Comparison of ENCODE assay signal across 16 cellular contexts in the genomic region with DNA sequence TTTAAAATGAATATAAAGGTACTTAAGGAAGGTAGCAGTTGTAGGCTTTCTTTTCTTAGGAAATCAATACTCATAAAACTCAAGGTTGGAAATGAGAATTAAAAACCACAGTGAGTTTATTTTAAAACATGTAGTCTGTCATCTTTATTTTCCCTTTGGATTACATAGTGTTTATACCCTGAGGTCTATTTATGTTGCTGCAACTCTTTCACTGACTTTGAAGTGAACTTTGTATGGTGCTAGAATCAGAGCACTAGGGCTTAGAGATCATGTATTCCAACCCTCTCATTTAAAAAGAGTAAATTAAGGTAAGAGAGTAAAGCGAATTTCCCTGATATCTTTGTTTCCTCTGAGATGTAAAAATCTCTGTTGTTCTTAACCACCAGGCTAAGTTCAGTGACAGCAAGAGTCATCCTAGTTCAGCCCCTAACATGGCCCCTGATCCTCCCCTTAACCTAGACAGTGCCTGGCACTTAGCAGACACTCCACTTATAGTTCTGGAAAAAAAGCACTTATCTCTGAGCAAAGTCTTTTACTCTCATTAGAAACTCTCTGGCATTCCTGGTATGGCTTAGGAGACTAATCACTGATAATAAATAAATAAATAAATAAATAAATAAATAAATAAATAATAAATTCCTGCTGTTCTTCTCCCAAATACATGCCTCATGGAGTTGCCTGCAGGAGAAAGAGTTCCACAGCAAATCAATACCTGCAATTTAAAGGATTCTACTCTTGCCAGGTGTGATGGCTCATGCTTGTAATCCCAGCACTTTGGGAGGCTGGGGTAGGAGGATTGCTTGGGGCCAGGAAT. TPM values are rescaled to one million over a fixed set of nuclear protein-coding genes. Genes with fewer than 3 reads are reported as not detected.
DNase-seq lines count a peak whose midpoint lies in the region; ATAC-seq and TF ChIP-seq lines count a peak whose summit lies in the region.
"Had no signal": no experiment of that assay in that cellular context is flagged by ENCODE, and none has a peak within 500 bp of the region (broad histone marks: within the 10 kb centered on the region; RNA-seq: fewer than 3 reads in every experiment).

No MANE protein-coding gene starts in this region.

- no peak for DNase-seq in activated T-cell treated with anti-CD3 and anti-CD28 coated beads, Interleukin-2, amount 50 U/mL, for 72 hours
- no peak for DNase-seq in activated T-cell treated with anti-CD3 and anti-CD28 coated beads for 4 hours
- DNase-seq in fibroblast of villous mesenchyme (ENCODE audit: low read depth): peak; percentile 30
- no peak for DNase-seq in progenitor cell of endocrine pancreas (ENCODE audit: low spot score, unreplicated experiment)
- no peak for DNase-seq in head of caudate nucleus
- DNase-seq in globus pallidus (ENCODE audit: low spot score): no peak
- DNase-seq: CD8-positive, alpha-beta memory T cell; GF-D8; NCI-H1417 treated with DMSO at 0.1 percent for 48 hours; NCI-H2029; NCI-H82 had no signal

- no peaks in the 10 kb centered on the region for H3K36me3 Mint-ChIP-seq in activated T-cell treated with anti-CD3 and anti-CD28 coated beads, Interleukin-2, amount 50 U/mL, for 72 hours (ENCODE audit: insufficient read depth in 2 of 2)
- H3K36me3 Mint-ChIP-seq in progenitor cell of endocrine pancreas (ENCODE audit: insufficient read depth): no peaks in the 10 kb centered on the region
- H3K36me3 Mint-ChIP-seq: CD8-positive, alpha-beta memory T cell had no signal

- H4K20me1 ChIP-seq in KMS-11 (ENCODE audit: insufficient read depth): no peaks in the 10 kb centered on the region
- H4K20me1 ChIP-seq: BLaER1 had no signal

- H3K27ac ChIP-seq in KMS-11: no peak overlapping the region
- H3K27ac ChIP-seq: BLaER1 had no signal

- H3K4me3 ChIP-seq in KMS-11 (IDR thresholded peaks at IDR 0.05; ENCODE audit: insufficient read depth, low read depth, low read length) (no peak overlapping the region), fibroblast of villous mesenchyme (ENCODE audit: low read depth, low read length) (no peak overlapping the region)
- H3K4me3 ChIP-seq: BLaER1 had no signal

- H3K36me3 ChIP-seq in KMS-11 (ENCODE audit: insufficient read depth): no peaks in the 10 kb centered on the region
- H3K36me3 ChIP-seq: BLaER1 had no signal

- ATAC-seq in activated T-cell treated with anti-CD3 and anti-CD28 coated beads, Interleukin-2, amount 50 U/mL, for 72 hours (replicated peaks in 1 of 2): peak; percentile 32 to 38
- ATAC-seq in HG03457 (IDR thresholded peaks at IDR 0.05; ENCODE audit: unreplicated experiment): no peak
- ATAC-seq: Right ventricle myocardium inferior had no signal

- no peak overlapping the region for H3K4me2 ChIP-seq in KMS-11
- H3K4me2 ChIP-seq: BLaER1 had no signal

- no peak overlapping the region for H3K9ac ChIP-seq in KMS-11
- H3K9ac ChIP-seq: BLaER1 had no signal

- H3K4me3 Mint-ChIP-seq in activated T-cell treated with anti-CD3 and anti-CD28 coated beads, Interleukin-2, amount 50 U/mL, for 72 hours: no peak overlapping the region
- peak overlapping the region; percentile 27 for H3K4me3 Mint-ChIP-seq in progenitor cell of endocrine pancreas (ENCODE audit: low read depth)

- H2AFZ ChIP-seq in KMS-11 (ENCODE audit: low read depth): peak overlapping the region; percentile 58; the same call in 1 of the 2 replicates

- no peak overlapping the region for H3K27ac Mint-ChIP-seq in activated T-cell treated with anti-CD3 and anti-CD28 coated beads, Interleukin-2, amount 50 U/mL, for 72 hours
- H3K27ac Mint-ChIP-seq in progenitor cell of endocrine pancreas: no peak overlapping the region
- H3K27ac Mint-ChIP-seq: CD8-positive, alpha-beta memory T cell had no signal

- no peaks in the 10 kb centered on the region for H3K27me3 ChIP-seq in KMS-11 (ENCODE audit: insufficient read depth, low read depth)
- H3K27me3 ChIP-seq: BLaER1 had no signal

- H3K4me1 ChIP-seq in KMS-11 (ENCODE audit: low read depth, poor library complexity, severe bottlenecking): peaks cover 10% of the 10 kb centered on the region
- H3K4me1 ChIP-seq: BLaER1 had no signal

- peaks cover 29% of the 10 kb centered on the region for H3K27me3 Mint-ChIP-seq in activated T-cell treated with anti-CD3 and anti-CD28 coated beads, Interleukin-2, amount 50 U/mL, for 72 hours (ENCODE audit: low read depth)
- H3K27me3 Mint-ChIP-seq in progenitor cell of endocrine pancreas: no peaks in the 10 kb centered on the region

- TF ChIP-seq CTCF in KMS-11 (conservative IDR thresholded peaks at IDR 0.05; ENCODE audit: low read depth, low read length) (no peak), fibroblast of villous mesenchyme (IDR thresholded peaks at IDR 0.05; ENCODE audit: insufficient read depth, low read depth, low read length) (no peak), progenitor cell of endocrine pancreas (IDR thresholded peaks at IDR 0.05; ENCODE audit: unreplicated experiment) (no peak)

- H3K9me3 Mint-ChIP-seq in activated T-cell treated with anti-CD3 and anti-CD28 coated beads, Interleukin-2, amount 50 U/mL, for 72 hours: no peaks in the 10 kb centered on the region
- H3K9me3 Mint-ChIP-seq in progenitor cell of endocrine pancreas (ENCODE audit: low read depth): peaks cover under 1% of the 10 kb centered on the region
- H3K9me3 Mint-ChIP-seq: CD8-positive, alpha-beta memory T cell had no signal

- H3K4me1 Mint-ChIP-seq in activated T-cell treated with anti-CD3 and anti-CD28 coated beads, Interleukin-2, amount 50 U/mL, for 72 hours (ENCODE audit: low read depth): peaks cover 30% of the 10 kb centered on the region
- H3K4me1 Mint-ChIP-seq in progenitor cell of endocrine pancreas (ENCODE audit: low read depth): peaks cover 5% of the 10 kb centered on the region

- H3K79me2 ChIP-seq in KMS-11 (ENCODE audit: insufficient read depth, low read depth): no peaks in the 10 kb centered on the region

- intact Hi-C loops in head of caudate nucleus (cut with DNase I): no loop called here

RNA-seq across cellular contexts. Expression of gene PPP1R1C, which starts 33.0 kb away (rescaled TPM):
- not detected for total RNA-seq in activated T-cell treated with anti-CD3 and anti-CD28 coated beads, Interleukin-2, amount 50 U/mL, for 72 hours
- total RNA-seq in fibroblast of villous mesenchyme (0.32 and 2.2 TPM in 2 replicates), progenitor cell of endocrine pancreas (5.6 and 6.4 TPM in 2 replicates)
- total RNA-seq: CD8-positive, alpha-beta memory T cell; HT1080 had no signal
